In the genomic region with DNA sequence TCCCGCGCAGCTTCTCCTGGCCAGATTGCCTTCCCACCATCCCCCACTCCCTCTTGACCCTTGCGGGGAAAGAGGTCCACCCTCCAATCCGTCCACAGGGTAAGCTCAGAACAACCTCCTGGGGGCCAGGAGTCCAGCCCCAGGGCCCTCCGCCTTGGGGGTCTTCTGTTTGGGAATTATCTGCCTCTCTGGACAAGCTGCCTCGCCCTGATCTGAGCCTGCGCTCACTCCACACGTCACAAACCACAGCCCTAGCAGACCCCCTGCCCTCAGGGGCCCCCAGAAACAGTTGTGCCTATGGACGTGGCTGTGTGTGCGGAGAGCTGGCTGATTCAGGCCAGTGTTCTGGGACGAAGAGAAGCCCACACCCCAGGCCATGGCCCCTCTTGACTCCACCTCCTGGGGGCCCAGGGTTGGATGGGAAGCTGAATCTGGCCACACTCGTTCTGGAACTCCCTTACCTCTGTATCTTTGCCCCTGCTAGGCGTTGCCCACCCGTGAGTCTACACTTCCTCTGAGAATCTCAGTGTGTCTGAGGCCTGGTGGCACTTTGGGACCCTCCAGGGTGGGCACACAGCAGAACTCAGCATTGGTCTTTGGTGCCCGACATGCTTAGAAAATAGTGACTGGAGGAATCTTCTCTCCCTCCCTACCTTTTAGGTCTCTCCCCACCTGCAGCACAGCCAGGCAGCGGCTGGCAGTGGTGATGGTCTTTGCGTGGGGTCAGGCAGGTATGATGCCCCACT, we compare ENCODE assay signal across 1 cellular context.
TF ChIP-seq lines count a peak whose summit lies in the region.

No MANE protein-coding gene starts in this region.

TF ChIP-seq in GM23338, 12 proteins besides CTCF, POLR2A, EP300 and RAD21:
- TF ChIP-seq ZNF462 (CRISPR knock-in tag; IDR thresholded peaks at IDR 0.05) (no peak), NANOG (IDR thresholded peaks at IDR 0.05; ENCODE audit: borderline replicate concordance) (no peak), EZH2phosphoT487 (IDR thresholded peaks at IDR 0.05; ENCODE audit: unreplicated experiment) (no peak), EZH2 (IDR thresholded peaks at IDR 0.05; ENCODE audit: low read depth, unreplicated experiment) (no peak), ZNF331 (CRISPR knock-in tag; IDR thresholded peaks at IDR 0.05; ENCODE audit: low read depth) (no peak), CREB1 (CRISPR knock-in tag; IDR thresholded peaks at IDR 0.05; ENCODE audit: low read depth) (no peak), JUNB (IDR thresholded peaks at IDR 0.05; ENCODE audit: unreplicated experiment) (no peak), STAT1 (IDR thresholded peaks at IDR 0.05; ENCODE audit: unreplicated experiment) (no peak), POLR2AphosphoS5 (IDR thresholded peaks at IDR 0.05; ENCODE audit: low read depth) (no peak; the same call in 1 of the 2 replicates), ZNF114 (CRISPR knock-in tag; IDR thresholded peaks at IDR 0.05) (no peak)
- TF ChIP-seq, protein P1, sequence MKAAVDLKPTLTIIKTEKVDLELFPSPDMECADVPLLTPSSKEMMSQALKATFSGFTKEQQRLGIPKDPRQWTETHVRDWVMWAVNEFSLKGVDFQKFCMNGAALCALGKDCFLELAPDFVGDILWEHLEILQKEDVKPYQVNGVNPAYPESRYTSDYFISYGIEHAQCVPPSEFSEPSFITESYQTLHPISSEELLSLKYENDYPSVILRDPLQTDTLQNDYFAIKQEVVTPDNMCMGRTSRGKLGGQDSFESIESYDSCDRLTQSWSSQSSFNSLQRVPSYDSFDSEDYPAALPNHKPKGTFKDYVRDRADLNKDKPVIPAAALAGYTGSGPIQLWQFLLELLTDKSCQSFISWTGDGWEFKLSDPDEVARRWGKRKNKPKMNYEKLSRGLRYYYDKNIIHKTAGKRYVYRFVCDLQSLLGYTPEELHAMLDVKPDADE (IDR thresholded peaks at IDR 0.05): no peak
- TF ChIP-seq, protein P2, sequence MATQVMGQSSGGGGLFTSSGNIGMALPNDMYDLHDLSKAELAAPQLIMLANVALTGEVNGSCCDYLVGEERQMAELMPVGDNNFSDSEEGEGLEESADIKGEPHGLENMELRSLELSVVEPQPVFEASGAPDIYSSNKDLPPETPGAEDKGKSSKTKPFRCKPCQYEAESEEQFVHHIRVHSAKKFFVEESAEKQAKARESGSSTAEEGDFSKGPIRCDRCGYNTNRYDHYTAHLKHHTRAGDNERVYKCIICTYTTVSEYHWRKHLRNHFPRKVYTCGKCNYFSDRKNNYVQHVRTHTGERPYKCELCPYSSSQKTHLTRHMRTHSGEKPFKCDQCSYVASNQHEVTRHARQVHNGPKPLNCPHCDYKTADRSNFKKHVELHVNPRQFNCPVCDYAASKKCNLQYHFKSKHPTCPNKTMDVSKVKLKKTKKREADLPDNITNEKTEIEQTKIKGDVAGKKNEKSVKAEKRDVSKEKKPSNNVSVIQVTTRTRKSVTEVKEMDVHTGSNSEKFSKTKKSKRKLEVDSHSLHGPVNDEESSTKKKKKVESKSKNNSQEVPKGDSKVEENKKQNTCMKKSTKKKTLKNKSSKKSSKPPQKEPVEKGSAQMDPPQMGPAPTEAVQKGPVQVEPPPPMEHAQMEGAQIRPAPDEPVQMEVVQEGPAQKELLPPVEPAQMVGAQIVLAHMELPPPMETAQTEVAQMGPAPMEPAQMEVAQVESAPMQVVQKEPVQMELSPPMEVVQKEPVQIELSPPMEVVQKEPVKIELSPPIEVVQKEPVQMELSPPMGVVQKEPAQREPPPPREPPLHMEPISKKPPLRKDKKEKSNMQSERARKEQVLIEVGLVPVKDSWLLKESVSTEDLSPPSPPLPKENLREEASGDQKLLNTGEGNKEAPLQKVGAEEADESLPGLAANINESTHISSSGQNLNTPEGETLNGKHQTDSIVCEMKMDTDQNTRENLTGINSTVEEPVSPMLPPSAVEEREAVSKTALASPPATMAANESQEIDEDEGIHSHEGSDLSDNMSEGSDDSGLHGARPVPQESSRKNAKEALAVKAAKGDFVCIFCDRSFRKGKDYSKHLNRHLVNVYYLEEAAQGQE (IDR thresholded peaks at IDR 0.05; ENCODE audit: unreplicated experiment): no peak
TF ChIP-seq in GM23338: peak in this region for 0.
